Comparison of ENCODE assay signal across 26 cellular contexts in the genomic region with DNA sequence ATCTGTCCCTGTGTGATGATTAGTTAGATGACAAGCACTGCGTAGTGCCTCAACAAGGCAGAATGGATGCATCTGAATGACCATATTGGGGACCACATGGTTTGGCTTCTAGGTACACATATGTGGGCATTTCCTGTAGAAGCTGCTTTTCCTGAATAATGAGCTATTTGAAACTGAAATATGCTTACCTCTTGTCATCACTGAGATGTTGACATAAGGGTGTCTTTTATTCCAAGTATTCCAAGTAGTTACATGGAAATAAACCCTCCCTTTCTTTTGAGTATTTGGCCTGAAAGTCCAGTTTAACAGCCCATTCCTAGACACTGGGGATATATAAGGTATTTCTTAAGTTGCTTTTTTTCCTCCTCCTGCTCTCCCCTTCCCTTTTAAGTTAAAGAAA.
"Had no signal": no experiment of that assay in that cellular context is flagged by ENCODE, and none has a peak within 500 bp of the region (broad histone marks: within the 10 kb centered on the region; RNA-seq: fewer than 3 reads in every experiment).

No MANE protein-coding gene starts in this region.

- H3K27me3 ChIP-seq: ascending aorta, breast epithelium, cardiac muscle cell, foreskin keratinocyte had no signal

- H3K27ac ChIP-seq: ascending aorta, breast epithelium, cardiac muscle cell, coronary artery, dorsolateral prefrontal cortex, foreskin keratinocyte, gastroesophageal sphincter had no signal

- H3K4me1 ChIP-seq: ascending aorta, breast epithelium, foreskin keratinocyte, gastroesophageal sphincter had no signal

- H3K36me3 ChIP-seq: ascending aorta, breast epithelium, cardiac muscle cell, gastroesophageal sphincter had no signal

- DNase-seq: activated CD4-positive, alpha-beta memory T cell treated with anti-CD3 and anti-CD28 coated beads, Interleukin-2, amount 10 ng/mL, durations not matched to agents 7 days and 5 days; activated CD4-positive, alpha-beta T cell treated with anti-CD3 and anti-CD28 coated beads for 1 hour; activated CD4-positive, alpha-beta T cell treated with anti-CD3 and anti-CD28 coated beads for 4 hours; activated CD4-positive, alpha-beta T cell treated with anti-CD3 and anti-CD28 coated beads, Interleukin-2, amount 10 ng/mL, durations not matched to agents 7 days and 5 days; activated CD4-positive, alpha-beta T cell treated with anti-CD3 and anti-CD28 coated beads, Interleukin-2, amount 50 U/mL, for 4 hours; activated CD8-positive, alpha-beta memory T cell treated with anti-CD3 and anti-CD28 coated beads, Interleukin-2, amount 50 U/mL, for 48 hours; activated gamma-delta T cell; activated naive CD4-positive, alpha-beta T cell; activated naive CD4-positive, alpha-beta T cell treated with anti-CD3 and anti-CD28 coated beads, Interleukin-2, amount 10 ng/mL, durations not matched to agents 7 days and 5 days; activated naive CD8-positive, alpha-beta T cell treated with anti-CD3 and anti-CD28 coated beads, Interleukin-2, amount 10 ng/mL, durations not matched to agents 7 days and 5 days; activated T-cell treated with anti-CD3 and anti-CD28 coated beads for 4 hours; activated T-cell treated with anti-CD3 and anti-CD28 coated beads, Interleukin-2, amount 50 U/mL, for 24 hours; activated T-cell treated with anti-CD3 and anti-CD28 coated beads, Interleukin-2, amount 50 U/mL, for 72 hours; central memory CD4-positive, alpha-beta T cell; cerebellar nuclear complex; dorsolateral prefrontal cortex; effector memory CD4-positive, alpha-beta T cell; endodermal cell; foreskin keratinocyte; head of caudate nucleus; T-helper 2 cell had no signal

- H3K4me3 ChIP-seq: ascending aorta, breast epithelium, cardiac muscle cell, coronary artery, dorsolateral prefrontal cortex, gastroesophageal sphincter had no signal

- H3K9me3 ChIP-seq: ascending aorta, breast epithelium, gastroesophageal sphincter had no signal
